Comparison of ENCODE assay signal across 8 cellular contexts in genomic region chr5:10251409-10251808, GRCh38. TPM values are rescaled to one million over a fixed set of nuclear protein-coding genes. Genes with fewer than 3 reads are reported as not detected.
DNase-seq lines count a peak whose midpoint lies in the region; ATAC-seq and TF ChIP-seq lines count a peak whose summit lies in the region.

No MANE protein-coding gene starts in this region.

- H3K27me3 ChIP-seq in kidney epithelial cell (ENCODE audit: control insufficient read depth, insufficient read depth, low read length), result no peaks in the 10 kb centered on the region

- peak overlapping the region; percentile 77 for H3K27ac Mint-ChIP-seq in activated T-cell treated with anti-CD3 and anti-CD28 coated beads, Interleukin-2, amount 50 U/mL, for 72 hours
- H3K27ac Mint-ChIP-seq in activated T-helper 1 cell treated with anti-CD3 and anti-CD28 coated beads, Interleukin-12 subunit alpha, Interleukin-12 subunit beta, Interleukin-2, Interleukin-4 antibody, amounts not matched to agents 30 ng/mL and 10 ng/mL and 1 ng/mL, durations not matched to agents 14 hours and 24 hours and 36 hours, result peak overlapping the region; percentile 71
- peak overlapping the region; percentile 49 for H3K27ac Mint-ChIP-seq in type B pancreatic cell

- peak overlapping the region; percentile 70 for H3K4me3 ChIP-seq in kidney epithelial cell (ENCODE audit: low read depth, low read length)

- no peak for DNase-seq in activated T-cell treated with anti-CD3 and anti-CD28 coated beads, Interleukin-2, amount 50 U/mL, for 72 hours
- no peak for DNase-seq in activated T-cell treated with anti-CD3 and anti-CD28 coated beads, Interleukin-2, amount 50 U/mL, for 48 hours
- DNase-seq in activated T-helper 1 cell treated with anti-CD3 and anti-CD28 coated beads, Interleukin-12 subunit alpha, Interleukin-12 subunit beta, Interleukin-2, Interleukin-4 antibody, amounts not matched to agents 30 ng/mL and 10 ng/mL and 1 ng/mL, durations not matched to agents 14 hours and 24 hours and 36 hours (ENCODE audit: low spot score), result no peak
- DNase-seq in kidney epithelial cell (ENCODE audit: low read depth) (no peak), type B pancreatic cell (ENCODE audit: extremely low spot score, unreplicated experiment) (no peak), GM19238 (ENCODE audit: insufficient read length, low spot score) (no peak), COLO829 (ENCODE audit: low spot score) (no peak), DMS53 (lab: John Stamatoyannopoulos, UW) (no peak)

- no peaks in the 10 kb centered on the region for H3K27me3 Mint-ChIP-seq in activated T-cell treated with anti-CD3 and anti-CD28 coated beads, Interleukin-2, amount 50 U/mL, for 72 hours (ENCODE audit: low read depth)
- H3K27me3 Mint-ChIP-seq in activated T-helper 1 cell treated with anti-CD3 and anti-CD28 coated beads, Interleukin-12 subunit alpha, Interleukin-12 subunit beta, Interleukin-2, Interleukin-4 antibody, amounts not matched to agents 30 ng/mL and 10 ng/mL and 1 ng/mL, durations not matched to agents 14 hours and 24 hours and 36 hours (ENCODE audit: insufficient read depth), result no peaks in the 10 kb centered on the region
- peaks cover 4% of the 10 kb centered on the region for H3K27me3 Mint-ChIP-seq in type B pancreatic cell

- intact Hi-C loops in activated T-helper 1 cell treated with anti-CD3 and anti-CD28 coated beads, Interleukin-12 subunit alpha, Interleukin-12 subunit beta, Interleukin-2, Interleukin-4 antibody, amounts not matched to agents 30 ng/mL and 10 ng/mL and 1 ng/mL, durations not matched to agents 14 hours and 24 hours and 36 hours (cut with micrococcal nuclease), result loop anchor here (2.0 to 10.0 kb wide), 2 partner anchors 383 to 1797 kb away; no protein-coding TSS in a partner anchor

- TF ChIP-seq CTCF in kidney epithelial cell (IDR thresholded peaks at IDR 0.05; ENCODE audit: insufficient read depth, low read length, poor library complexity, severe bottlenecking), result no peak
- no peak for TF ChIP-seq CTCF in type B pancreatic cell (conservative IDR thresholded peaks at IDR 0.05)

- no peak for ATAC-seq in activated T-cell treated with anti-CD3 and anti-CD28 coated beads, Interleukin-2, amount 50 U/mL, for 72 hours (replicated peaks in 1 of 2)

- H3K36me3 Mint-ChIP-seq in activated T-cell treated with anti-CD3 and anti-CD28 coated beads, Interleukin-2, amount 50 U/mL, for 72 hours (ENCODE audit: insufficient read depth in 2 of 2), result peaks cover 5 to 32% of the 10 kb centered on the region in 2 donors
- peaks cover 32% of the 10 kb centered on the region for H3K36me3 Mint-ChIP-seq in activated T-helper 1 cell treated with anti-CD3 and anti-CD28 coated beads, Interleukin-12 subunit alpha, Interleukin-12 subunit beta, Interleukin-2, Interleukin-4 antibody, amounts not matched to agents 30 ng/mL and 10 ng/mL and 1 ng/mL, durations not matched to agents 14 hours and 24 hours and 36 hours (ENCODE audit: low read depth)
- peaks cover 24% of the 10 kb centered on the region for H3K36me3 Mint-ChIP-seq in type B pancreatic cell

- H3K4me3 Mint-ChIP-seq in activated T-cell treated with anti-CD3 and anti-CD28 coated beads, Interleukin-2, amount 50 U/mL, for 72 hours, result peak overlapping the region; percentile 90 to 91
- peak overlapping the region; percentile 91 for H3K4me3 Mint-ChIP-seq in activated T-helper 1 cell treated with anti-CD3 and anti-CD28 coated beads, Interleukin-12 subunit alpha, Interleukin-12 subunit beta, Interleukin-2, Interleukin-4 antibody, amounts not matched to agents 30 ng/mL and 10 ng/mL and 1 ng/mL, durations not matched to agents 14 hours and 24 hours and 36 hours
- peak overlapping the region; percentile 95 for H3K4me3 Mint-ChIP-seq in type B pancreatic cell

- H3K4me1 Mint-ChIP-seq in activated T-cell treated with anti-CD3 and anti-CD28 coated beads, Interleukin-2, amount 50 U/mL, for 72 hours (ENCODE audit: low read depth), result peaks cover 75% of the 10 kb centered on the region
- H3K4me1 Mint-ChIP-seq in activated T-helper 1 cell treated with anti-CD3 and anti-CD28 coated beads, Interleukin-12 subunit alpha, Interleukin-12 subunit beta, Interleukin-2, Interleukin-4 antibody, amounts not matched to agents 30 ng/mL and 10 ng/mL and 1 ng/mL, durations not matched to agents 14 hours and 24 hours and 36 hours (ENCODE audit: low read depth), result peaks cover 54% of the 10 kb centered on the region
- peaks cover 28% of the 10 kb centered on the region for H3K4me1 Mint-ChIP-seq in type B pancreatic cell (ENCODE audit: unreplicated experiment)

- H3K36me3 ChIP-seq in kidney epithelial cell (ENCODE audit: control insufficient read depth, insufficient read depth, low read length), result no peaks in the 10 kb centered on the region

- H3K9me3 Mint-ChIP-seq in activated T-cell treated with anti-CD3 and anti-CD28 coated beads, Interleukin-2, amount 50 U/mL, for 72 hours, result no peaks in the 10 kb centered on the region
- H3K9me3 Mint-ChIP-seq in activated T-helper 1 cell treated with anti-CD3 and anti-CD28 coated beads, Interleukin-12 subunit alpha, Interleukin-12 subunit beta, Interleukin-2, Interleukin-4 antibody, amounts not matched to agents 30 ng/mL and 10 ng/mL and 1 ng/mL, durations not matched to agents 14 hours and 24 hours and 36 hours, result no peaks in the 10 kb centered on the region
- H3K9me3 Mint-ChIP-seq in type B pancreatic cell, result no peaks in the 10 kb centered on the region

RNA-seq across cellular contexts. Expression of gene CCT5, which starts 1.3 kb away (rescaled TPM):
- total RNA-seq in activated T-cell treated with anti-CD3 and anti-CD28 coated beads, Interleukin-2, amount 50 U/mL, for 72 hours, result 100 to 1,000 TPM; 179 to 218 TPM
- total RNA-seq in activated T-helper 1 cell treated with anti-CD3 and anti-CD28 coated beads, Interleukin-12 subunit alpha, Interleukin-12 subunit beta, Interleukin-2, Interleukin-4 antibody, amounts not matched to agents 30 ng/mL and 10 ng/mL and 1 ng/mL, durations not matched to agents 14 hours and 24 hours and 36 hours, result 511 and 512 TPM in 2 replicates
- total RNA-seq in kidney epithelial cell (442 and 506 TPM in 2 replicates), type B pancreatic cell (ENCODE audit: low replicate concordance) (199 and 255 TPM in 2 replicates)

RNA-seq across cellular contexts. Expression of gene ATPSCKMT, which starts 1.7 kb away (rescaled TPM):
- total RNA-seq in activated T-cell treated with anti-CD3 and anti-CD28 coated beads, Interleukin-2, amount 50 U/mL, for 72 hours, result 10 to 100 TPM; 17.3 to 18.9 TPM
- total RNA-seq in activated T-helper 1 cell treated with anti-CD3 and anti-CD28 coated beads, Interleukin-12 subunit alpha, Interleukin-12 subunit beta, Interleukin-2, Interleukin-4 antibody, amounts not matched to agents 30 ng/mL and 10 ng/mL and 1 ng/mL, durations not matched to agents 14 hours and 24 hours and 36 hours, result 25.1 and 30.4 TPM in 2 replicates
- total RNA-seq in kidney epithelial cell, result 16.9 and 51.2 TPM in 2 replicates
- 23.6 and 30.5 TPM in 2 replicates for total RNA-seq in type B pancreatic cell (ENCODE audit: low replicate concordance)

RNA-seq across cellular contexts. Expression of gene CMBL, which starts 56.3 kb away (rescaled TPM):
- total RNA-seq in activated T-cell treated with anti-CD3 and anti-CD28 coated beads, Interleukin-2, amount 50 U/mL, for 72 hours, result 1 to 10 TPM; 1.2 to 1.7 TPM
- total RNA-seq in activated T-helper 1 cell treated with anti-CD3 and anti-CD28 coated beads, Interleukin-12 subunit alpha, Interleukin-12 subunit beta, Interleukin-2, Interleukin-4 antibody, amounts not matched to agents 30 ng/mL and 10 ng/mL and 1 ng/mL, durations not matched to agents 14 hours and 24 hours and 36 hours, result 0.20 and 0.29 TPM in 2 replicates
- total RNA-seq in kidney epithelial cell, result 7.7 and 7.8 TPM in 2 replicates
- 12.1 and 32.9 TPM in 2 replicates for total RNA-seq in type B pancreatic cell (ENCODE audit: low replicate concordance)
